8 cellular contexts compared by ENCODE assay signal in the genomic region with DNA sequence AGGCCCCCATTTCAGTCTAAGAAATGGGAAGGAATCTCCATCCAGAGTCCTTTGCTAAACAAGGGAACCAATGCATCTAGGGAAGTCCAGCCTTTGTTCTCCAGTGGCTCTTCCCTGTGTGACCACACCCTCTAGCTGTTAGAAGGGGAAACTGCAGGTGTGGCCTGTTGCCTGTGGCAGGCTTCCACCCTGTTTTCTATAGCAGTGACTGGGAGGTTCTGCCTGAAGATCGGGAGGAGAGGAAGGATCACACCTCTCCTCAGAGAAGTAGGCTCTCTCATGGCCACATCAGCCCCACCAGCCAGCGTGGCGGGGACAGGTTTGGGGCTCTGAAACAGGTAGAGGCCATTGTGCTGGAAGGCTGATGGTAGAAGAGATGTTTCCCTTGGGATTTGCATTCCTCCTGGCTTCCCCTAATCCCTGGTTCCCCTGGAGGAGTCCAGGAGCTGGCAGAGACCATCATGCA. TPM values are rescaled to one million over a fixed set of nuclear protein-coding genes. Genes with fewer than 3 reads are reported as not detected.
DNase-seq lines count a peak whose midpoint lies in the region; ATAC-seq and TF ChIP-seq lines count a peak whose summit lies in the region.

No MANE protein-coding gene starts in this region.

- H3K4me1 ChIP-seq in HAP-1: no peaks in the 10 kb centered on the region; the same call in 1 of the 2 replicates

- H3K27me3 ChIP-seq in HAP-1 (ENCODE audit: low read depth): no peaks in the 10 kb centered on the region

- H3K27ac Mint-ChIP-seq in brain: peak overlapping the region; percentile 79 to 93 (median 83)
- no peak overlapping the region for H3K27ac Mint-ChIP-seq in stimulated activated effector memory CD8-positive, alpha-beta T cell treated with anti-CD3 and anti-CD28 coated beads, Interleukin-12 subunit alpha, Interleukin-12 subunit beta, amount 100 ng/mL, for 72 hours
- H3K27ac Mint-ChIP-seq in immature natural killer cell: no peak overlapping the region

- H3K9me3 ChIP-seq in HAP-1: no peaks in the 10 kb centered on the region

- no peaks in the 10 kb centered on the region for H3K27me3 Mint-ChIP-seq in brain
- no peaks in the 10 kb centered on the region for H3K27me3 Mint-ChIP-seq in immature natural killer cell (ENCODE audit: low read depth in 3 of 3)

- peak; percentile 64 for ATAC-seq in stimulated activated effector memory CD8-positive, alpha-beta T cell treated with anti-CD3 and anti-CD28 coated beads, Interleukin-12 subunit alpha, Interleukin-12 subunit beta, amount 100 ng/mL, for 72 hours

- H3K4me3 Mint-ChIP-seq in brain (no peak overlapping the region), immature natural killer cell (no peak overlapping the region)
- H3K4me3 Mint-ChIP-seq in stimulated activated effector memory CD8-positive, alpha-beta T cell treated with anti-CD3 and anti-CD28 coated beads, Interleukin-12 subunit alpha, Interleukin-12 subunit beta, amount 100 ng/mL, for 72 hours: no peak overlapping the region

- H3K36me3 Mint-ChIP-seq in brain (peaks cover 29% of the 10 kb centered on the region), immature natural killer cell (peaks cover 13 to 17% (median 15%) of the 10 kb centered on the region in 3 donors)
- H3K36me3 Mint-ChIP-seq in stimulated activated effector memory CD8-positive, alpha-beta T cell treated with anti-CD3 and anti-CD28 coated beads, Interleukin-12 subunit alpha, Interleukin-12 subunit beta, amount 100 ng/mL, for 72 hours: peaks cover 17% of the 10 kb centered on the region

- H3K4me3 ChIP-seq in HAP-1: no peak overlapping the region

- DNase-seq in DMS114 treated with DMSO at 0.1 percent for 48 hours (lab: John Stamatoyannopoulos, UW; ENCODE audit: unreplicated experiment) (peak; percentile 58), HAP-1 (ENCODE audit: low spot score in 2 of 2) (peak; percentile 68 to 75), NCI-H774 (lab: John Stamatoyannopoulos, UW) (peak; percentile 35), iris pigment epithelial cell (ENCODE audit: low read depth) (peak; percentile 69), foreskin melanocyte (no peak), immature natural killer cell (no peak)
- peak in 1 of 2 donors; percentile 56 for DNase-seq in stimulated activated effector memory CD8-positive, alpha-beta T cell treated with anti-CD3 and anti-CD28 coated beads, Interleukin-12 subunit alpha, Interleukin-12 subunit beta, amount 100 ng/mL, for 72 hours (ENCODE audit: low spot score in 2 of 2)

- TF ChIP-seq CTCF in brain (conservative IDR thresholded peaks at IDR 0.05): peak; percentile 62 to 80

- H3K4me1 Mint-ChIP-seq in brain (peaks cover 11% of the 10 kb centered on the region), immature natural killer cell (no peaks in the 10 kb centered on the region)
- no peaks in the 10 kb centered on the region for H3K4me1 Mint-ChIP-seq in stimulated activated effector memory CD8-positive, alpha-beta T cell treated with anti-CD3 and anti-CD28 coated beads, Interleukin-12 subunit alpha, Interleukin-12 subunit beta, amount 100 ng/mL, for 72 hours

- in situ Hi-C loops in HAP-1 (cut with MboI; ENCODE audit: low sequenced_read_pairs): no loop called here

- peaks cover 19% of the 10 kb centered on the region for H3K36me3 ChIP-seq in HAP-1 (replicated peaks)

- H3K9me3 Mint-ChIP-seq in brain: no peaks in the 10 kb centered on the region
- no peaks in the 10 kb centered on the region for H3K9me3 Mint-ChIP-seq in stimulated activated effector memory CD8-positive, alpha-beta T cell treated with anti-CD3 and anti-CD28 coated beads, Interleukin-12 subunit alpha, Interleukin-12 subunit beta, amount 100 ng/mL, for 72 hours
- no peaks in the 10 kb centered on the region for H3K9me3 Mint-ChIP-seq in immature natural killer cell

RNA-seq across cellular contexts. Expression of a gene that starts 47.7 kb away (rescaled TPM):
- polyA plus RNA-seq in brain (ENCODE audit: insufficient read depth, low read depth, low replicate concordance) (97.4 TPM), immature natural killer cell (10 to 100 TPM; 30.5 to 78.8 (median 39.2) TPM)

Comparison
In these comparisons a context has a peak if more than half of its experiments do, and no peak if none do; other contexts are left out.
1. DNase-seq: peak in DMS114 treated with DMSO at 0.1 percent for 48 hours (single experiment), HAP-1 (2 of 2), NCI-H774 (single experiment) and iris pigment epithelial cell (single experiment); none in foreskin melanocyte (single experiment) and immature natural killer cell (0 of 3).
2. H3K27ac Mint-ChIP-seq: peak in brain (5 of 5); none in stimulated activated effector memory CD8-positive, alpha-beta T cell treated with anti-CD3 and anti-CD28 coated beads, Interleukin-12 subunit alpha, Interleukin-12 subunit beta, amount 100 ng/mL, for 72 hours (single experiment) and immature natural killer cell (0 of 6).